In the genomic region with DNA sequence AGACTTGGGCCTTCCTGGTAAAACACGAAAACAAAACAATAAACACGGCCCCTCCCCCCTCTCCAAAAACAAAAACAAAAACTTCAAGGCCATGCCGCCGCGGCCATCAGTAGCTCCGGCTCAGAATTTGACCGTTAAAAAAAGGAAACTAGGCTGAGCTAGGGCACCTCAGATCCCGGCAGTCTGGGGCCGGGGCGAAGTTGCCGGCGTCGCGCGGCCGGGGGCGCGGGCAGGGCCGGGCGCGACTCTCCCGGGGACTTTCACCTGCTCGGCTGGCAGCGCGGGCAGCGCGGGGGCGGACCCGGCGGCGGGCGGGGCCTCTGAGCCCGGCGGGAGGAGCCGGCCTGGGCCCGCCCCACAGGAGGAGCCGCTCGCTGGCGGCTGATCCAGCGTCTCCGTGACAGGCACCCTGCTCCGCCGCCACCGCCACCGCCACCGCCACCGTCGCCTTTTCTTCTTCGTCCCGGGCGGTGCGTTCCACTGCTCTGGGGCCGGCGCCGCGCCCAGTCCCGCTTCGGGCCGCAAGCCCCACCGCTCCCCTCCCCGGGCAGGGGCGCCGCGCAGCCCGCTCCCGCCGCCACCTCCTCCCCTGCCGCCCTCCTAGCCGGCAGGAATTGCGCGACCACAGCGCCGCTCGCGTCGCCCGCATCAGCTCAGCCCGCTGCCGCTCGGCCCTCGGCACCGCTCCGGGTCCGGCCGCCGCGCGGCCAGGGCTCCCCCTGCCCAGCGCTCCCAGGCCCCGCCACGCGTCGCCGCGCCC, we compare ENCODE assay signal across 8 cellular contexts. TPM values are rescaled to one million over a fixed set of nuclear protein-coding genes. Genes with fewer than 3 reads are reported as not detected.
A peak's percentile ranks its signal among the peaks of the same experiment; 100 is the strongest.
DNase-seq lines count a peak whose midpoint lies in the region; ATAC-seq lines count a peak whose summit lies in the region.

Gene NOS1AP (plus strand): TSS at position 358 of the 760 bp plus-strand sequence. CDS start 487 bp downstream, outside the sequence.

- peak; percentile 87 for DNase-seq in Ammon's horn (ENCODE audit: low spot score)
- peak; percentile 82 for DNase-seq in GM19238 (ENCODE audit: insufficient read length, low spot score)
- peak; percentile 61 to 98 for DNase-seq in NCI-H526 (lab: John Stamatoyannopoulos, UW)
- DNase-seq in activated CD4-positive, alpha-beta memory T cell treated with anti-CD3 and anti-CD28 coated beads, Interleukin-2, amount 10 ng/mL, durations not matched to agents 7 days and 5 days = peak; percentile 83
- peak; percentile 56 for DNase-seq in effector CD4-positive, alpha-beta T cell
- DNase-seq in mesendoderm = peak; percentile 87
- DNase-seq in stimulated activated CD8-positive, alpha-beta memory T cell treated with anti-CD3 and anti-CD28 coated beads, Interleukin-12 subunit alpha, Interleukin-12 subunit beta, amount 100 ng/mL, for 4 hours (ENCODE audit: low read depth) = peak; percentile 69

- peak within 1 kb of the TSS; percentile 75 for H2BK15ac ChIP-seq in mesendoderm (replicated peaks; ENCODE audit: low read depth)

- H2AK5ac ChIP-seq in mesendoderm (ENCODE audit: low read length) = no peak within 1 kb of the TSS

- no peak within 1 kb of the TSS for H2BK5ac ChIP-seq in mesendoderm (ENCODE audit: low read length)

- H3K79me1 ChIP-seq in mesendoderm (ENCODE audit: low read length) = peaks cover 5% of the 10 kb centered on the region

- H3K27me3 Mint-ChIP-seq in activated CD4-positive, alpha-beta memory T cell treated with anti-CD3 and anti-CD28 coated beads, Interleukin-2, amount 10 ng/mL, durations not matched to agents 7 days and 5 days = peaks cover 69% of the 10 kb centered on the region

- peaks cover 15% of the 10 kb centered on the region for H3K4me1 Mint-ChIP-seq in activated CD4-positive, alpha-beta memory T cell treated with anti-CD3 and anti-CD28 coated beads, Interleukin-2, amount 10 ng/mL, durations not matched to agents 7 days and 5 days

- ATAC-seq in HG03342 (IDR thresholded peaks at IDR 0.05; ENCODE audit: unreplicated experiment) = peak; percentile 97

- H3K27me3 ChIP-seq in mesendoderm (ENCODE audit: insufficient read depth, low read length, poor library complexity) = no peaks in the 10 kb centered on the region

- peak within 1 kb of the TSS; percentile 79 for H3K4me2 ChIP-seq in mesendoderm (ENCODE audit: low read length)

- POLR2A ChIA-PET in activated CD4-positive, alpha-beta memory T cell treated with anti-CD3 and anti-CD28 coated beads, Interleukin-2, amount 10 ng/mL, durations not matched to agents 7 days and 5 days (lab: Charles Lee) = no interaction called here

- no peak within 1 kb of the TSS for H3K27ac Mint-ChIP-seq in activated CD4-positive, alpha-beta memory T cell treated with anti-CD3 and anti-CD28 coated beads, Interleukin-2, amount 10 ng/mL, durations not matched to agents 7 days and 5 days

- CTCF ChIA-PET in activated CD4-positive, alpha-beta memory T cell treated with anti-CD3 and anti-CD28 coated beads, Interleukin-2, amount 10 ng/mL, durations not matched to agents 7 days and 5 days (lab: Charles Lee) = interaction anchor here (0.5 to 1.5 kb wide), 2 partner anchors 13 to 545 kb away, joined by 3 to 4 read pairs; no protein-coding TSS in a partner anchor

- H3K36me3 ChIP-seq in mesendoderm (ENCODE audit: control insufficient read depth, insufficient read depth, low read length) = no peaks in the 10 kb centered on the region

- H3K4me3 Mint-ChIP-seq in activated CD4-positive, alpha-beta memory T cell treated with anti-CD3 and anti-CD28 coated beads, Interleukin-2, amount 10 ng/mL, durations not matched to agents 7 days and 5 days = peak within 1 kb of the TSS; percentile 71

- H3K36me3 Mint-ChIP-seq in activated CD4-positive, alpha-beta memory T cell treated with anti-CD3 and anti-CD28 coated beads, Interleukin-2, amount 10 ng/mL, durations not matched to agents 7 days and 5 days (ENCODE audit: low read depth) = no peaks in the 10 kb centered on the region

- WGBS in mesendoderm (ENCODE audit: extremely low coverage, insufficient coverage, low lambda C conversion rate) = no CpG with 5 or more reads among the region's 95 CpGs

- peak within 1 kb of the TSS; percentile 65 for H3K4me3 ChIP-seq in mesendoderm (ENCODE audit: low read length)

- no peak within 1 kb of the TSS for H4K5ac ChIP-seq in mesendoderm (ENCODE audit: low read length)

- peak within 1 kb of the TSS; percentile 90 for H3K56ac ChIP-seq in mesendoderm (ENCODE audit: low read length)

- H4K8ac ChIP-seq in mesendoderm (ENCODE audit: low read depth, low read length) = no peak within 1 kb of the TSS

- peak within 1 kb of the TSS; percentile 36 for H3K27ac ChIP-seq in mesendoderm (ENCODE audit: low read depth, low read length)

- no peaks in the 10 kb centered on the region for H3K9me3 Mint-ChIP-seq in activated CD4-positive, alpha-beta memory T cell treated with anti-CD3 and anti-CD28 coated beads, Interleukin-2, amount 10 ng/mL, durations not matched to agents 7 days and 5 days

- H3K23ac ChIP-seq in mesendoderm (ENCODE audit: low read length) = peak within 1 kb of the TSS; percentile 81

- no peak within 1 kb of the TSS for H2BK120ac ChIP-seq in mesendoderm (ENCODE audit: low read depth, low read length)

- H3K9ac ChIP-seq in mesendoderm (ENCODE audit: low read length) = peak within 1 kb of the TSS; percentile 63

- no peak within 1 kb of the TSS for H3K4ac ChIP-seq in mesendoderm (ENCODE audit: low read depth, low read length)

- H3K4me1 ChIP-seq in mesendoderm (ENCODE audit: control insufficient read depth, low read depth, low read length) = peaks cover 6% of the 10 kb centered on the region

- peaks cover 25% of the 10 kb centered on the region for H3K79me2 ChIP-seq in mesendoderm (ENCODE audit: control insufficient read depth, insufficient read depth, low read length)

- peak within 1 kb of the TSS; percentile 57 for H3K18ac ChIP-seq in mesendoderm (ENCODE audit: low read length)

RNA-seq across cellular contexts. Expression of gene NOS1AP, which starts in this region (rescaled TPM):
- under 1 TPM in 1 of 2 experiments, not detected in 1; 0.08 TPM for total RNA-seq in activated CD4-positive, alpha-beta memory T cell treated with anti-CD3 and anti-CD28 coated beads, Interleukin-2, amount 10 ng/mL, durations not matched to agents 7 days and 5 days
- 10.6 TPM for polyA plus RNA-seq in mesendoderm (2013, experiment 1 of 2)
- polyA plus RNA-seq in mesendoderm (2013, experiment 2 of 2) = 10.8 TPM

Comparison
In these comparisons a context has a peak if more than half of its experiments do, and no peak if none do; other contexts are left out.
1. Peak in every context shown above with its lines: DNase-seq, ATAC-seq, H3K4me3 ChIP-seq and H3K27ac ChIP-seq.
2. Peak in DNase-seq in activated CD4-positive, alpha-beta memory T cell treated with anti-CD3 and anti-CD28 coated beads, Interleukin-2, amount 10 ng/mL, durations not matched to agents 7 days and 5 days; RNA of the gene not detected or under 1 TPM.